ENCODE assay signal across 1 cellular context in genomic region chr21:45980697-45981096, GRCh38.
TF ChIP-seq lines count a peak whose summit lies in the region.

No MANE protein-coding gene starts in this region.

TF ChIP-seq in GM23338, 12 proteins besides CTCF, POLR2A, EP300 and RAD21 (continued from another document):
- TF ChIP-seq, protein P1, sequence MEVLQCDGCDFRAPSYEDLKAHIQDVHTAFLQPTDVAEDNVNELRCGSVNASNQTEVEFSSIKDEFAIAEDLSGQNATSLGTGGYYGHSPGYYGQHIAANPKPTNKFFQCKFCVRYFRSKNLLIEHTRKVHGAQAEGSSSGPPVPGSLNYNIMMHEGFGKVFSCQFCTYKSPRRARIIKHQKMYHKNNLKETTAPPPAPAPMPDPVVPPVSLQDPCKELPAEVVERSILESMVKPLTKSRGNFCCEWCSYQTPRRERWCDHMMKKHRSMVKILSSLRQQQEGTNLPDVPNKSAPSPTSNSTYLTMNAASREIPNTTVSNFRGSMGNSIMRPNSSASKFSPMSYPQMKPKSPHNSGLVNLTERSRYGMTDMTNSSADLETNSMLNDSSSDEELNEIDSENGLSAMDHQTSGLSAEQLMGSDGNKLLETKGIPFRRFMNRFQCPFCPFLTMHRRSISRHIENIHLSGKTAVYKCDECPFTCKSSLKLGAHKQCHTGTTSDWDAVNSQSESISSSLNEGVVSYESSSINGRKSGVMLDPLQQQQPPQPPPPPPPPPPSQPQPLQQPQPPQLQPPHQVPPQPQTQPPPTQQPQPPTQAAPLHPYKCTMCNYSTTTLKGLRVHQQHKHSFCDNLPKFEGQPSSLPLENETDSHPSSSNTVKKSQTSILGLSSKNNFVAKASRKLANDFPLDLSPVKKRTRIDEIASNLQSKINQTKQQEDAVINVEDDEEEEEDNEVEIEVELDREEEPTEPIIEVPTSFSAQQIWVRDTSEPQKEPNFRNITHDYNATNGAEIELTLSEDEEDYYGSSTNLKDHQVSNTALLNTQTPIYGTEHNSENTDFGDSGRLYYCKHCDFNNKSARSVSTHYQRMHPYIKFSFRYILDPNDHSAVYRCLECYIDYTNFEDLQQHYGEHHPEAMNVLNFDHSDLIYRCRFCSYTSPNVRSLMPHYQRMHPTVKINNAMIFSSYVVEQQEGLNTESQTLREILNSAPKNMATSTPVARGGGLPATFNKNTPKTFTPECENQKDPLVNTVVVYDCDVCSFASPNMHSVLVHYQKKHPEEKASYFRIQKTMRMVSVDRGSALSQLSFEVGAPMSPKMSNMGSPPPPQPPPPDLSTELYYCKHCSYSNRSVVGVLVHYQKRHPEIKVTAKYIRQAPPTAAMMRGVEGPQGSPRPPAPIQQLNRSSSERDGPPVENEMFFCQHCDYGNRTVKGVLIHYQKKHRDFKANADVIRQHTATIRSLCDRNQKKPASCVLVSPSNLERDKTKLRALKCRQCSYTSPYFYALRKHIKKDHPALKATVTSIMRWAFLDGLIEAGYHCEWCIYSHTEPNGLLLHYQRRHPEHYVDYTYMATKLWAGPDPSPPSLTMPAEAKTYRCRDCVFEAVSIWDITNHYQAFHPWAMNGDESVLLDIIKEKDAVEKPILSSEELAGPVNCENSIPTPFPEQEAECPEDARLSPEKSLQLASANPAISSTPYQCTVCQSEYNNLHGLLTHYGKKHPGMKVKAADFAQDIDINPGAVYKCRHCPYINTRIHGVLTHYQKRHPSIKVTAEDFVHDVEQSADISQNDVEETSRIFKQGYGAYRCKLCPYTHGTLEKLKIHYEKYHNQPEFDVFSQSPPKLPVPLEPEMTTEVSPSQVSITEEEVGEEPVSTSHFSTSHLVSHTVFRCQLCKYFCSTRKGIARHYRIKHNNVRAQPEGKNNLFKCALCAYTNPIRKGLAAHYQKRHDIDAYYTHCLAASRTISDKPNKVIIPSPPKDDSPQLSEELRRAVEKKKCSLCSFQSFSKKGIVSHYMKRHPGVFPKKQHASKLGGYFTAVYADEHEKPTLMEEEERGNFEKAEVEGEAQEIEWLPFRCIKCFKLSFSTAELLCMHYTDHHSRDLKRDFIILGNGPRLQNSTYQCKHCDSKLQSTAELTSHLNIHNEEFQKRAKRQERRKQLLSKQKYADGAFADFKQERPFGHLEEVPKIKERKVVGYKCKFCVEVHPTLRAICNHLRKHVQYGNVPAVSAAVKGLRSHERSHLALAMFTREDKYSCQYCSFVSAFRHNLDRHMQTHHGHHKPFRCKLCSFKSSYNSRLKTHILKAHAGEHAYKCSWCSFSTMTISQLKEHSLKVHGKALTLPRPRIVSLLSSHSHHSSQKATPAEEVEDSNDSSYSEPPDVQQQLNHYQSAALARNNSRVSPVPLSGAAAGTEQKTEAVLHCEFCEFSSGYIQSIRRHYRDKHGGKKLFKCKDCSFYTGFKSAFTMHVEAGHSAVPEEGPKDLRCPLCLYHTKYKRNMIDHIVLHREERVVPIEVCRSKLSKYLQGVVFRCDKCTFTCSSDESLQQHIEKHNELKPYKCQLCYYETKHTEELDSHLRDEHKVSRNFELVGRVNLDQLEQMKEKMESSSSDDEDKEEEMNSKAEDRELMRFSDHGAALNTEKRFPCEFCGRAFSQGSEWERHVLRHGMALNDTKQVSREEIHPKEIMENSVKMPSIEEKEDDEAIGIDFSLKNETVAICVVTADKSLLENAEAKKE (CRISPR knock-in tag; IDR thresholded peaks at IDR 0.05) = no peak
- TF ChIP-seq POLR2AphosphoS5 (IDR thresholded peaks at IDR 0.05; ENCODE audit: low read depth) (no peak), EZH2phosphoT487 (IDR thresholded peaks at IDR 0.05; ENCODE audit: unreplicated experiment) (no peak), JUNB (IDR thresholded peaks at IDR 0.05; ENCODE audit: unreplicated experiment) (no peak), ZNF331 (CRISPR knock-in tag; IDR thresholded peaks at IDR 0.05; ENCODE audit: low read depth) (no peak), ZNF114 (CRISPR knock-in tag; IDR thresholded peaks at IDR 0.05) (no peak), EZH2 (IDR thresholded peaks at IDR 0.05; ENCODE audit: low read depth, unreplicated experiment) (no peak), NANOG (IDR thresholded peaks at IDR 0.05; ENCODE audit: borderline replicate concordance) (no peak), STAT1 (IDR thresholded peaks at IDR 0.05; ENCODE audit: unreplicated experiment) (no peak), REST (IDR thresholded peaks at IDR 0.05; ENCODE audit: unreplicated experiment) (no peak)
- TF ChIP-seq, protein P2, sequence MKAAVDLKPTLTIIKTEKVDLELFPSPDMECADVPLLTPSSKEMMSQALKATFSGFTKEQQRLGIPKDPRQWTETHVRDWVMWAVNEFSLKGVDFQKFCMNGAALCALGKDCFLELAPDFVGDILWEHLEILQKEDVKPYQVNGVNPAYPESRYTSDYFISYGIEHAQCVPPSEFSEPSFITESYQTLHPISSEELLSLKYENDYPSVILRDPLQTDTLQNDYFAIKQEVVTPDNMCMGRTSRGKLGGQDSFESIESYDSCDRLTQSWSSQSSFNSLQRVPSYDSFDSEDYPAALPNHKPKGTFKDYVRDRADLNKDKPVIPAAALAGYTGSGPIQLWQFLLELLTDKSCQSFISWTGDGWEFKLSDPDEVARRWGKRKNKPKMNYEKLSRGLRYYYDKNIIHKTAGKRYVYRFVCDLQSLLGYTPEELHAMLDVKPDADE (IDR thresholded peaks at IDR 0.05) = no peak
